ENCODE assay signal across 17 cellular contexts in the genomic region with DNA sequence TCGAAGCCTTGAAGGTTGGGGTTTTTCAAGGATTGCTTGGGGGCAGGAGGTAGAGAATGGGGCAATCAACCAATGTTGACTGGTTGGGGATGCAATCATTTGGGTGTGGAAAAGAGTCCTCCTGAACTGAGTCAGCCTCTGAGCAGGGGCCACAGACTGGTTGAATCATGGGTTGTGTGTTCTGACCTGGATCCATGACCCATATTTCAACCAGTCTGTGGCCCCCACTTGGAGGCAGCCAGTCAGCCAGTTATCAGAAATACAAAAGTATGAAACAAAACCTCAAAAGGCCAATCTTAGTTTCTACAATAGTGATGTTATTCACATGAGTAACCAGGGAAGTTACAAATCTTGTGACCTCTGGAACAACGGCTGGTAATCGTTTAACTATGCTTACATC.
DNase-seq lines count a peak whose midpoint lies in the region; FAIRE-seq and TF ChIP-seq lines count a peak whose summit lies in the region.
"Had no signal": no experiment of that assay in that cellular context is flagged by ENCODE, and none has a peak within 500 bp of the region (broad histone marks: within the 10 kb centered on the region; RNA-seq: fewer than 3 reads in every experiment).

No MANE protein-coding gene starts in this region.

- H3K9me3 ChIP-seq in endothelial cell of umbilical vein (replicated peaks; ENCODE audit: control insufficient read depth, insufficient read depth, low read length) = no peaks in the 10 kb centered on the region
- no peaks in the 10 kb centered on the region for H3K9me3 ChIP-seq in tibial nerve
- H3K9me3 ChIP-seq: thoracic aorta had no signal

- H3K9me3 Mint-ChIP-seq in activated CD4-positive, alpha-beta memory T cell treated with anti-CD3 and anti-CD28 coated beads for 36 hours = no peaks in the 10 kb centered on the region
- H3K9me3 Mint-ChIP-seq in activated CD4-positive, alpha-beta memory T cell treated with anti-CD3 and anti-CD28 coated beads, Interleukin-2, amount 10 ng/mL, durations not matched to agents 7 days and 5 days = peaks cover 3% of the 10 kb centered on the region
- H3K9me3 Mint-ChIP-seq: memory B cell; T-helper 1 cell treated with Interleukin-12 subunit alpha and Interleukin-12 subunit beta and Interleukin-4 antibody, amounts not matched to agents 30 μg/mL and 1 μg/mL, for 36 hours had no signal

- no peaks in the 10 kb centered on the region for H3K9me1 ChIP-seq in endothelial cell of umbilical vein (replicated peaks; ENCODE audit: control insufficient read depth, extremely low read depth, insufficient read depth, low read length)

- no peaks in the 10 kb centered on the region for H3K27me3 ChIP-seq in endothelial cell of umbilical vein (ENCODE audit: control insufficient read depth in 2 of 2, insufficient read depth in 2 of 2, low read length in 2 of 2)
- H3K27me3 ChIP-seq in tibial nerve = no peaks in the 10 kb centered on the region

- H3K36me3 Mint-ChIP-seq in activated CD4-positive, alpha-beta memory T cell treated with anti-CD3 and anti-CD28 coated beads for 36 hours = no peaks in the 10 kb centered on the region
- no peaks in the 10 kb centered on the region for H3K36me3 Mint-ChIP-seq in activated CD4-positive, alpha-beta memory T cell treated with anti-CD3 and anti-CD28 coated beads, Interleukin-2, amount 10 ng/mL, durations not matched to agents 7 days and 5 days (ENCODE audit: low read depth)
- H3K36me3 Mint-ChIP-seq: memory B cell had no signal

- H2AFZ ChIP-seq in endothelial cell of umbilical vein (ENCODE audit: low read depth, low read length) = no peak overlapping the region

- dilution Hi-C loops in endothelial cell of umbilical vein (cut with MboI; ENCODE audit: extremely low pct_ligation_motif_present, low sequenced_read_pairs) = no loop called here

- FAIRE-seq in endothelial cell of umbilical vein (lab: Jason Lieb, UNC) = no peak
- FAIRE-seq: small intestine had no signal

- TF ChIP-seq POLR2A in endothelial cell of umbilical vein (IDR thresholded peaks at IDR 0.05; ENCODE audit: low read depth, low read length) (no peak), tibial nerve (IDR thresholded peaks at IDR 0.05) (no peak)

- TF ChIP-seq CTCF in endothelial cell of umbilical vein (IDR thresholded peaks at IDR 0.05; ENCODE audit: extremely low read depth in 1 of 2, insufficient read depth in 1 of 2, low read depth in 1 of 2, low read length in 2 of 2) (no peak), tibial nerve (IDR thresholded peaks at IDR 0.05) (no peak)

- no peak overlapping the region for H3K27ac Mint-ChIP-seq in activated CD4-positive, alpha-beta memory T cell treated with anti-CD3 and anti-CD28 coated beads for 36 hours
- no peak overlapping the region for H3K27ac Mint-ChIP-seq in activated CD4-positive, alpha-beta memory T cell treated with anti-CD3 and anti-CD28 coated beads, Interleukin-2, amount 10 ng/mL, durations not matched to agents 7 days and 5 days
- H3K27ac Mint-ChIP-seq: activated CD4-positive, alpha-beta T cell treated with anti-CD3 and anti-CD28 coated beads, Interleukin-2, amount 10 ng/mL, durations not matched to agents 24 days and 14 days; memory B cell; T-helper 1 cell treated with Interleukin-12 subunit alpha and Interleukin-12 subunit beta and Interleukin-4 antibody, amounts not matched to agents 30 μg/mL and 1 μg/mL, for 36 hours had no signal

- H3K4me3 ChIP-seq in endothelial cell of umbilical vein (replicated peaks in 1 of 3; ENCODE audit: insufficient read depth in 1 of 3, low read depth in 1 of 3, low read length in 3 of 3) (no peak overlapping the region), tibial nerve (no peak overlapping the region)
- H3K4me3 ChIP-seq: thoracic aorta had no signal

- CTCF ChIA-PET in activated CD4-positive, alpha-beta memory T cell treated with anti-CD3 and anti-CD28 coated beads for 36 hours (lab: Charles Lee) = no interaction called here
- CTCF ChIA-PET in activated CD4-positive, alpha-beta memory T cell treated with anti-CD3 and anti-CD28 coated beads, Interleukin-2, amount 10 ng/mL, durations not matched to agents 7 days and 5 days (lab: Charles Lee) = no interaction called here
- CTCF ChIA-PET in endothelial cell of umbilical vein (lab: Charles Lee) = interaction anchor here (1.5 kb wide), 1 partner anchor 18 kb away, joined by 3 read pairs; no protein-coding TSS in a partner anchor

- no peak overlapping the region for H3K4me3 Mint-ChIP-seq in activated CD4-positive, alpha-beta memory T cell treated with anti-CD3 and anti-CD28 coated beads for 36 hours
- H3K4me3 Mint-ChIP-seq in activated CD4-positive, alpha-beta memory T cell treated with anti-CD3 and anti-CD28 coated beads, Interleukin-2, amount 10 ng/mL, durations not matched to agents 7 days and 5 days = no peak overlapping the region
- H3K4me3 Mint-ChIP-seq: activated CD4-positive, alpha-beta T cell treated with anti-CD3 and anti-CD28 coated beads, Interleukin-2, amount 10 ng/mL, durations not matched to agents 24 days and 14 days; memory B cell; T-helper 1 cell treated with Interleukin-12 subunit alpha and Interleukin-12 subunit beta and Interleukin-4 antibody, amounts not matched to agents 30 μg/mL and 1 μg/mL, for 36 hours had no signal

- no peak overlapping the region for H3K4me2 ChIP-seq in endothelial cell of umbilical vein (ENCODE audit: insufficient read depth, low read length)

- H3K27me3 Mint-ChIP-seq in activated CD4-positive, alpha-beta memory T cell treated with anti-CD3 and anti-CD28 coated beads for 36 hours = peaks cover 5% of the 10 kb centered on the region
- H3K27me3 Mint-ChIP-seq in activated CD4-positive, alpha-beta memory T cell treated with anti-CD3 and anti-CD28 coated beads, Interleukin-2, amount 10 ng/mL, durations not matched to agents 7 days and 5 days = peaks cover 8% of the 10 kb centered on the region

- no peaks in the 10 kb centered on the region for H3K36me3 ChIP-seq in endothelial cell of umbilical vein (ENCODE audit: control insufficient read depth in 2 of 2, extremely low read depth in 1 of 2, insufficient read depth in 2 of 2, low read length in 2 of 2)
- H3K36me3 ChIP-seq in tibial nerve = no peaks in the 10 kb centered on the region
- H3K36me3 ChIP-seq: thoracic aorta had no signal

- H3K27ac ChIP-seq in endothelial cell of umbilical vein (ENCODE audit: insufficient read depth, low read depth, low read length) (no peak overlapping the region), tibial nerve (no peak overlapping the region)
- H3K27ac ChIP-seq: thoracic aorta had no signal

- no peak for TF ChIP-seq EP300 in tibial nerve (IDR thresholded peaks at IDR 0.05)

- H3K4me1 ChIP-seq in endothelial cell of umbilical vein (ENCODE audit: control insufficient read depth, extremely low read depth, insufficient read depth, low read length) = peaks cover 15% of the 10 kb centered on the region
- no peaks in the 10 kb centered on the region for H3K4me1 ChIP-seq in tibial nerve

- no peaks in the 10 kb centered on the region for H3K79me2 ChIP-seq in endothelial cell of umbilical vein (ENCODE audit: control insufficient read depth, insufficient read depth, low read length)

- H4K20me1 ChIP-seq in endothelial cell of umbilical vein (replicated peaks; ENCODE audit: control insufficient read depth, extremely low read depth, insufficient read depth, low read length) = no peaks in the 10 kb centered on the region

- peak; percentile 38 for DNase-seq in activated CD4-positive, alpha-beta memory T cell treated with anti-CD3 and anti-CD28 coated beads for 36 hours
- DNase-seq in activated CD4-positive, alpha-beta memory T cell treated with anti-CD3 and anti-CD28 coated beads, Interleukin-2, amount 10 ng/mL, durations not matched to agents 7 days and 5 days = no peak
- DNase-seq in HT1080 (ENCODE audit: low read depth) (peak; percentile 83), endothelial cell of umbilical vein (ENCODE audit: low read depth, low spot score) (peak; percentile 26), renal cortical epithelial cell (ENCODE audit: low read depth) (peak; percentile 96), NCI-H524 (lab: John Stamatoyannopoulos, UW) (no peak), NCI-H1694 (lab: John Stamatoyannopoulos, UW) (no peak), tibial nerve (ENCODE audit: low spot score in 2 of 2) (no peak)
- DNase-seq: activated CD4-positive, alpha-beta T cell treated with anti-CD3 and anti-CD28 coated beads, Interleukin-2, amount 10 ng/mL, durations not matched to agents 24 days and 14 days; NCI-H1105 treated with DMSO at 0.1 percent for 48 hours; NCI-H510A; nucleus accumbens; RPMI8226; small intestine had no signal

- BruUV-seq in endothelial cell of umbilical vein (replicated peaks; lab: Mats Ljungman, UMichigan) = no TSS peak

- POLR2A ChIA-PET in activated CD4-positive, alpha-beta memory T cell treated with anti-CD3 and anti-CD28 coated beads for 36 hours (lab: Charles Lee) = no interaction called here
- POLR2A ChIA-PET in activated CD4-positive, alpha-beta memory T cell treated with anti-CD3 and anti-CD28 coated beads, Interleukin-2, amount 10 ng/mL, durations not matched to agents 7 days and 5 days (lab: Charles Lee) = no interaction called here
- POLR2A ChIA-PET in endothelial cell of umbilical vein (lab: Charles Lee) = no interaction called here

- H3K4me1 Mint-ChIP-seq in activated CD4-positive, alpha-beta memory T cell treated with anti-CD3 and anti-CD28 coated beads for 36 hours (ENCODE audit: low read depth) = no peaks in the 10 kb centered on the region
- H3K4me1 Mint-ChIP-seq in activated CD4-positive, alpha-beta memory T cell treated with anti-CD3 and anti-CD28 coated beads, Interleukin-2, amount 10 ng/mL, durations not matched to agents 7 days and 5 days = no peaks in the 10 kb centered on the region
- H3K4me1 Mint-ChIP-seq: activated CD4-positive, alpha-beta T cell treated with anti-CD3 and anti-CD28 coated beads, Interleukin-2, amount 10 ng/mL, durations not matched to agents 24 days and 14 days; memory B cell had no signal

- WGBS in tibial nerve, 2 donors = 54 to 63% methylated on average over 3 of the region's 3 CpGs

- intact Hi-C loops in activated CD4-positive, alpha-beta memory T cell treated with anti-CD3 and anti-CD28 coated beads for 36 hours (cut with micrococcal nuclease) = no loop called here
- intact Hi-C loops in endothelial cell of umbilical vein (cut with micrococcal nuclease) = no loop called here

- no peak overlapping the region for H3K9ac ChIP-seq in endothelial cell of umbilical vein (replicated peaks; ENCODE audit: extremely low read depth, insufficient read depth, low read length)

TF ChIP-seq in endothelial cell of umbilical vein, 7 proteins besides CTCF, POLR2A, EP300 and RAD21 (continues in another document):
- no peak for TF ChIP-seq GATA2 (IDR thresholded peaks at IDR 0.05; ENCODE audit: insufficient read depth, insufficient read length, low read depth, low read length)
- TF ChIP-seq MYC (IDR thresholded peaks at IDR 0.05; ENCODE audit: low read depth, low read length) = no peak
- TF ChIP-seq, protein P1, sequence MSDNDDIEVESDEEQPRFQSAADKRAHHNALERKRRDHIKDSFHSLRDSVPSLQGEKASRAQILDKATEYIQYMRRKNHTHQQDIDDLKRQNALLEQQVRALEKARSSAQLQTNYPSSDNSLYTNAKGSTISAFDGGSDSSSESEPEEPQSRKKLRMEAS (IDR thresholded peaks at IDR 0.05; ENCODE audit: insufficient read depth, insufficient read length) = no peak
- TF ChIP-seq POLR2AphosphoS5 (IDR thresholded peaks at IDR 0.05; ENCODE audit: insufficient read depth, low read depth, low read length) = no peak
- no peak for TF ChIP-seq FOS (IDR thresholded peaks at IDR 0.05; ENCODE audit: borderline replicate concordance, insufficient read depth, low read length)

Comparison
In these comparisons a context has a peak if more than half of its experiments do, and no peak if none do; other contexts are left out.
1. DNase-seq: peak in activated CD4-positive, alpha-beta memory T cell treated with anti-CD3 and anti-CD28 coated beads for 36 hours (single experiment), HT1080 (single experiment), endothelial cell of umbilical vein (single experiment) and renal cortical epithelial cell (single experiment); none in activated CD4-positive, alpha-beta memory T cell treated with anti-CD3 and anti-CD28 coated beads, Interleukin-2, amount 10 ng/mL, durations not matched to agents 7 days and 5 days (single experiment), NCI-H524 (0 of 2), NCI-H1694 (single experiment) and tibial nerve (0 of 2).